ENCODE assay signal across 8 cellular contexts in the genomic region with DNA sequence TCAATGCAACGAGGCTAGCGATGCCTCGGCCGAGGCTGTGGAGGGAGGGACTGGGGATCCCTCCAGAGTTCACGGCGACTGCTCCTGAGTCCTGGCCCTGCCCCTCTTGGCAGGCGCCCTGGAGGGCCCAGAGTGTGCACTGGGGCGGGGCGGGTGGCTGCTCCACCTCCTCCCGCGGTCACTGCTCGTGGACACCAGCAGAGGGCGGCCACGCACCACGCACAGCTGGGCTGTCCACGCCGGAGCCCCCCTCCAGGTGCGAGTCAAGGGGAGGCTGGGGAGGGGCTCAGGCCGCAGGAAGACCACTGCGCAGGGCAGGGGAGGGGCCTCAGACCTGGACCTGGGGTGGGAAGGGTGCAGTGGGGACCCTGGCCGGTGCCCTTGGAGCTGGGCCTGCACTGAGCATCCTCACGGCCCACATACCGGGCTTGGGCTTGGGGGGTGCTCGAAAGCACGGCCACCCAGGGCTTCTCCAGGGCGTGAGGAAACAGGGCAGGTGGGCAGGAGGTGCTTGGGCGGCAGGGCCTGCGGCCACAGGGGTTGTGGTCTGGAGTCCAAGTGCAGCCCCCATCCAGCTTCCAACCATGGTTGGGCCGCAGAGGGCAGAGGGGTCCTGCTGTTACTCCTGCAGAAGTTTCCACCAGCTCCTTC. TPM values are rescaled to one million over a fixed set of nuclear protein-coding genes. Genes with fewer than 3 reads are reported as not detected.
DNase-seq lines count a peak whose midpoint lies in the region; ATAC-seq and TF ChIP-seq lines count a peak whose summit lies in the region.

No MANE protein-coding gene starts in this region.

- peak; percentile 63 for DNase-seq in D341Med (ENCODE audit: low spot score)
- peak; percentile 76 for DNase-seq in activated CD8-positive, alpha-beta memory T cell treated with anti-CD3 and anti-CD28 coated beads, Interleukin-2, amount 50 U/mL, for 48 hours
- DNase-seq in iPS-NIHi11 (ENCODE audit: low spot score): peak; percentile 49
- DNase-seq in stimulated activated CD8-positive, alpha-beta memory T cell treated with anti-CD3 and anti-CD28 coated beads, Interleukin-15, amount 100 ng/mL, for 24 hours (ENCODE audit: low read depth): peak; percentile 9
- DNase-seq in lower leg skin (ENCODE audit: low spot score in 2 of 2): no peak
- DNase-seq in NCI-H510A (lab: John Stamatoyannopoulos, UW): no peak

- H3K9me3 ChIP-seq in Loucy (ENCODE audit: insufficient read depth, low read depth, low read length): no peaks in the 10 kb centered on the region

- no peak for ATAC-seq in GM19351 (IDR thresholded peaks at IDR 0.05; ENCODE audit: unreplicated experiment)

- WGBS in lower leg skin, 2 donors: 43 to 67% methylated on average over 3 to 17 of the region's 29 CpGs

- H4K20me1 ChIP-seq in Loucy (ENCODE audit: insufficient read depth, low read length, poor library complexity, severe bottlenecking): no peaks in the 10 kb centered on the region

- H3K4me3 ChIP-seq in Loucy (ENCODE audit: low read length, poor library complexity, severe bottlenecking): no peak overlapping the region
- H3K4me3 ChIP-seq in lower leg skin (ENCODE audit: low read depth, poor library complexity, severe bottlenecking): no peak overlapping the region

- no peak overlapping the region for H3K4me2 ChIP-seq in Loucy (ENCODE audit: low read depth, low read length, poor library complexity, severe bottlenecking)

- TF ChIP-seq POLR2A in lower leg skin (IDR thresholded peaks at IDR 0.05): no peak

- peak; percentile 69 for TF ChIP-seq CTCF in Loucy (conservative IDR thresholded peaks at IDR 0.05; ENCODE audit: low read length)
- no peak for TF ChIP-seq CTCF in lower leg skin (IDR thresholded peaks at IDR 0.05)

- no peaks in the 10 kb centered on the region for H3K9me2 ChIP-seq in Loucy (replicated peaks; ENCODE audit: low read depth, low read length)

- H3F3A ChIP-seq in Loucy (ENCODE audit: low read depth): no peaks in the 10 kb centered on the region

- H3K36me3 ChIP-seq in Loucy (ENCODE audit: insufficient read depth, low read length): no peaks in the 10 kb centered on the region

- H3K27me3 ChIP-seq in Loucy (ENCODE audit: insufficient read depth, low read length, poor library complexity, severe bottlenecking): no peaks in the 10 kb centered on the region

- no peaks in the 10 kb centered on the region for H3K4me1 ChIP-seq in Loucy (ENCODE audit: insufficient read depth, low read length, poor library complexity, severe bottlenecking)

- intact Hi-C loops in lower leg skin (cut with DNase I; ENCODE audit: low total_unique reads): no loop called here

- H3K79me2 ChIP-seq in Loucy (ENCODE audit: insufficient read depth, low read length): no peaks in the 10 kb centered on the region

- H3K9ac ChIP-seq in Loucy (ENCODE audit: low read depth, low read length, poor library complexity, severe bottlenecking): no peak overlapping the region

- no peak overlapping the region for H2AFZ ChIP-seq in Loucy (ENCODE audit: low read length)

RNA-seq across cellular contexts. Expression of a gene that starts 20.6 kb away (rescaled TPM):
- under 1 TPM; 0.07 to 0.23 (median 0.17) TPM for total RNA-seq in lower leg skin

Comparison
In these comparisons a context has a peak if more than half of its experiments do, and no peak if none do; other contexts are left out.
1. DNase-seq: peak in D341Med (single experiment), activated CD8-positive, alpha-beta memory T cell treated with anti-CD3 and anti-CD28 coated beads, Interleukin-2, amount 50 U/mL, for 48 hours (single experiment), iPS-NIHi11 (single experiment) and stimulated activated CD8-positive, alpha-beta memory T cell treated with anti-CD3 and anti-CD28 coated beads, Interleukin-15, amount 100 ng/mL, for 24 hours (single experiment); none in lower leg skin (0 of 2) and NCI-H510A (single experiment).